Comparison of ENCODE assay signal across 31 cellular contexts in genomic region chr2:79622508-79622907, GRCh38.
DNase-seq lines count a peak whose midpoint lies in the region; ATAC-seq and TF ChIP-seq lines count a peak whose summit lies in the region.
"Had no signal": no experiment of that assay in that cellular context is flagged by ENCODE, and none has a peak within 500 bp of the region (broad histone marks: within the 10 kb centered on the region; RNA-seq: fewer than 3 reads in every experiment).

No MANE protein-coding gene starts in this region.

- H3K27me3 ChIP-seq in kidney epithelial cell (ENCODE audit: control insufficient read depth, insufficient read depth, low read length) = no peaks in the 10 kb centered on the region
- no peaks in the 10 kb centered on the region for H3K27me3 ChIP-seq in upper lobe of right lung
- H3K27me3 ChIP-seq: cardiac muscle cell, neural progenitor cell, right atrium auricular region, spleen, stomach, thyroid gland had no signal

- DNase-seq in GM03348 (ENCODE audit: low spot score) (peak; percentile 6), LHCN-M2 (ENCODE audit: low read depth) (peak; percentile 2), kidney epithelial cell (ENCODE audit: low read depth) (peak; percentile 31), upper lobe of right lung (no peak)
- DNase-seq in NK-92 treated with Interleukin-12 subunit alpha and Interleukin-12 subunit beta, amount 100 ng/mL, for 24 hours (lab: John Stamatoyannopoulos, UW) = no peak
- DNase-seq: activated CD4-positive, alpha-beta T cell treated with anti-CD3 and anti-CD28 coated beads for 36 hours; amygdala; Caco-2; effector CD4-positive, alpha-beta T cell; GDM1; HFFc6; immature natural killer cell; KBM-7; left ventricle myocardium inferior; mesendoderm; NCI-H1417; NCI-H2081; NCI-H2227 treated with DMSO at 0.1 percent for 48 hours; SHP77; spleen; stomach; thyroid gland had no signal

- TF ChIP-seq CTCF in kidney epithelial cell (IDR thresholded peaks at IDR 0.05; ENCODE audit: insufficient read depth, low read length, poor library complexity, severe bottlenecking) = no peak
- TF ChIP-seq CTCF in upper lobe of right lung (IDR thresholded peaks at IDR 0.05) = no peak

- no peaks in the 10 kb centered on the region for H3K4me1 ChIP-seq in upper lobe of right lung
- H3K4me1 ChIP-seq: Caco-2, left ventricle myocardium inferior, neural progenitor cell, parathyroid adenoma, right atrium auricular region, spleen, stomach, thyroid gland had no signal

- H3K4me3 ChIP-seq in kidney epithelial cell (ENCODE audit: low read depth, low read length) (no peak overlapping the region), upper lobe of right lung (no peak overlapping the region)
- H3K4me3 ChIP-seq: cardiac muscle cell, left ventricle myocardium inferior, neural progenitor cell, right atrium auricular region, spleen, stomach, thyroid gland had no signal

- H3K27ac ChIP-seq in upper lobe of right lung = no peak overlapping the region
- H3K27ac ChIP-seq: cardiac muscle cell, left ventricle myocardium inferior, neural progenitor cell, parathyroid adenoma, right atrium auricular region, spleen, stomach, thyroid gland, VCaP had no signal

- intact Hi-C loops in upper lobe of right lung (cut with DNase I) = no loop called here

- H3K9me3 ChIP-seq in upper lobe of right lung = no peaks in the 10 kb centered on the region
- H3K9me3 ChIP-seq: Caco-2, left ventricle myocardium inferior, right atrium auricular region, stomach, thyroid gland had no signal

- peak; percentile 16 for ATAC-seq in upper lobe of right lung
- no peak for ATAC-seq in HG03139 (IDR thresholded peaks at IDR 0.05; ENCODE audit: unreplicated experiment)
- no peak for ATAC-seq in GM19397 (IDR thresholded peaks at IDR 0.05; ENCODE audit: unreplicated experiment)
- ATAC-seq: activated CD4-positive, alpha-beta T cell treated with anti-CD3 and anti-CD28 coated beads for 36 hours; activated naive CD4-positive, alpha-beta T cell treated with anti-CD3 and anti-CD28 coated beads, Interleukin-2, amount 50 U/mL, for 72 hours; Panc1 had no signal

- H3K36me3 ChIP-seq in kidney epithelial cell (ENCODE audit: control insufficient read depth, insufficient read depth, low read length) (no peaks in the 10 kb centered on the region), upper lobe of right lung (no peaks in the 10 kb centered on the region)
- H3K36me3 ChIP-seq: cardiac muscle cell, left ventricle myocardium inferior, neural progenitor cell, right atrium auricular region, spleen, stomach, thyroid gland had no signal

Comparison
In these comparisons a context has a peak if more than half of its experiments do, and no peak if none do; other contexts are left out.
1. DNase-seq: peak in GM03348 (single experiment), LHCN-M2 (single experiment) and kidney epithelial cell (single experiment); none in upper lobe of right lung (single experiment) and NK-92 treated with Interleukin-12 subunit alpha and Interleukin-12 subunit beta, amount 100 ng/mL, for 24 hours (single experiment).